ENCODE assay signal across 8 cellular contexts in genomic region chr2:98087447-98088065, GRCh38. TPM values are rescaled to one million over a fixed set of nuclear protein-coding genes. Genes with fewer than 3 reads are reported as not detected.
DNase-seq lines count a peak whose midpoint lies in the region; ATAC-seq, FAIRE-seq and TF ChIP-seq lines count a peak whose summit lies in the region.

No MANE protein-coding gene starts in this region.

- no peak for TF ChIP-seq CTCF in GM06990 (IDR thresholded peaks at IDR 0.05; ENCODE audit: insufficient read depth, low read length, poor library complexity, severe bottlenecking)
- TF ChIP-seq CTCF in OCI-LY1 (IDR thresholded peaks at IDR 0.05; ENCODE audit: low read length), result no peak
- TF ChIP-seq CTCF in epithelial cell of proximal tubule (conservative IDR thresholded peaks at IDR 0.05; ENCODE audit: low read depth, low read length), result no peak
- no peak for TF ChIP-seq CTCF in pancreas (IDR thresholded peaks at IDR 0.05)

- H3K4me1 ChIP-seq in OCI-LY1 (ENCODE audit: insufficient read depth, low read length, severe bottlenecking), result peaks cover 19% of the 10 kb centered on the region
- H3K4me1 ChIP-seq in pancreas, result peaks cover 4 to 23% (median 7%) of the 10 kb centered on the region in 3 donors

- H4K20me1 ChIP-seq in OCI-LY1 (ENCODE audit: insufficient read depth, low read length), result no peaks in the 10 kb centered on the region

- intact Hi-C loops in pancreas (cut with DNase I), result no loop called here

- ATAC-seq in pancreas (no peak), HG02970 (IDR thresholded peaks at IDR 0.05; ENCODE audit: low FRiP score, unreplicated experiment) (no peak), GM18511 (IDR thresholded peaks at IDR 0.05; ENCODE audit: unreplicated experiment) (no peak)

- no peaks in the 10 kb centered on the region for H3K9me3 ChIP-seq in OCI-LY1 (ENCODE audit: low read length)
- H3K9me3 ChIP-seq in pancreas, result no peaks in the 10 kb centered on the region

- H3K4me3 ChIP-seq in GM06990 (replicated peaks; ENCODE audit: low read depth, low read length) (peak overlapping the region; percentile 66), OCI-LY1 (ENCODE audit: low read depth, low read length, poor library complexity, severe bottlenecking) (peak overlapping the region; percentile 67), epithelial cell of proximal tubule (ENCODE audit: low read depth, low read length) (peak overlapping the region; percentile 43), pancreas (peak overlapping the region; percentile 27 to 45 (median 35))

- WGBS in pancreas, 2 donors, result 53 to 55% methylated on average over 13 of the region's 13 CpGs

- peak overlapping the region; percentile 34; the same call in 1 of the 2 replicates for H3K9ac ChIP-seq in OCI-LY1 (ENCODE audit: low read length)

- no peak overlapping the region for H2AFZ ChIP-seq in OCI-LY1 (ENCODE audit: low read length)

- FAIRE-seq in pancreas (lab: Jason Lieb, UNC), result no peak

- H3F3A ChIP-seq in OCI-LY1 (ENCODE audit: insufficient read depth, low read length), result no peaks in the 10 kb centered on the region

- H3K36me3 ChIP-seq in GM06990 (ENCODE audit: control insufficient read depth, insufficient read depth, low read length) (no peaks in the 10 kb centered on the region), OCI-LY1 (ENCODE audit: insufficient read depth, low read length) (no peaks in the 10 kb centered on the region), pancreas (no peaks in the 10 kb centered on the region)

- H3K9me2 ChIP-seq in OCI-LY1 (ENCODE audit: low read depth, low read length), result no peaks in the 10 kb centered on the region

- H3K27ac ChIP-seq in OCI-LY1 (ENCODE audit: low read depth, low read length, poor library complexity, severe bottlenecking) (no peak overlapping the region), pancreas (no peak overlapping the region)

- H3K4me2 ChIP-seq in OCI-LY1 (ENCODE audit: low read length), result peak overlapping the region; percentile 78

- no peaks in the 10 kb centered on the region for H3K79me2 ChIP-seq in OCI-LY1 (ENCODE audit: insufficient read depth, low read length)

- H3K27me3 ChIP-seq in GM06990 (replicated peaks; ENCODE audit: control insufficient read depth, insufficient read depth, low read length), result no peaks in the 10 kb centered on the region
- H3K27me3 ChIP-seq in OCI-LY1 (ENCODE audit: insufficient read depth, low read length), result peaks cover 4% of the 10 kb centered on the region; the same call in 1 of the 2 replicates
- no peaks in the 10 kb centered on the region for H3K27me3 ChIP-seq in pancreas

- DNase-seq in GM06990 (ENCODE audit: extremely low read depth, insufficient read length) (no peak), epithelial cell of proximal tubule (ENCODE audit: low read depth) (no peak), pancreas (no peak), islet precursor cell (no peak), iPS-NIHi11 (ENCODE audit: low spot score) (no peak)

RNA-seq across cellular contexts. Expression of gene VWA3B, which starts 0.6 kb away (rescaled TPM):
- not detected in 2 replicates for total RNA-seq in epithelial cell of proximal tubule
- total RNA-seq in pancreas, result under 1 TPM in 2 of 6 donors, not detected in 4; 0.04 to 0.24 TPM
- under 1 TPM in 1 of 2 donors, not detected in 1; 0.07 TPM for polyA plus RNA-seq in pancreas
